9 cellular contexts compared by ENCODE assay signal in the genomic region with DNA sequence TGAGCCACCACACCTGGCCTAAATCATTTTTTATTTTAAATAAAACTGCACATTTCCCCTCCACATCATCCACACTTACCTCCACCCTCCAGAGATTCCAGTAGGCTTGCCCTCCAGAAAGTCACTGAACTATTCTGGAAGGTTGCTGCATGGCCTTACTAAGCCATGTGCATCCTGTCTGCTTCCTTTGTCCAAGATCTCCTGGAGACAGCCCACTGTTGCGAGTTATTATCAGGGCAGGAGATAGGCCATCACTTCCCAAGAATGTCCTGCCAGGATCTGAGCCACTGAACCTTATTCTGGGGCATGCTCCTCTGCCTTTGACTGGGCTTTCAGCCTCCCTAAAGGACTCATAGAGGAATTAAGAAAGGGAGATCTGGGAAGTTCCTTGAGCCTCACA. TPM values are rescaled to one million over a fixed set of nuclear protein-coding genes. Genes with fewer than 3 reads are reported as not detected.
"Had no signal": no experiment of that assay in that cellular context is flagged by ENCODE, and none has a peak within 500 bp of the region (broad histone marks: within the 10 kb centered on the region; RNA-seq: fewer than 3 reads in every experiment).

No MANE protein-coding gene starts in this region.

- DNase-seq: H9, HCEC 1CT, IMR-90, KG1 had no signal

- ATAC-seq: GM23338, K562 had no signal

- H3K9me3 Mint-ChIP-seq: GM23338, H9 had no signal

- H3K4me3 ChIP-seq: GM23338, K562 had no signal

- FAIRE-seq: H1, H54, K562 had no signal

- H2AFZ ChIP-seq: GM23338 had no signal

- H3K4me3 Mint-ChIP-seq: GM23338, H9 had no signal

- H3K27ac Mint-ChIP-seq: GM23338, H9 had no signal

- H3K4me2 ChIP-seq: GM23338 had no signal

- H3K27ac ChIP-seq: HL-60 had no signal

- H3K4me1 Mint-ChIP-seq: GM23338, H9 had no signal

RNA-seq across cellular contexts. Expression of gene CCDC68, which starts 26.8 kb away (rescaled TPM):
- total RNA-seq: H9 had no signal
